ENCODE assay signal across 1 cellular context in the genomic region with DNA sequence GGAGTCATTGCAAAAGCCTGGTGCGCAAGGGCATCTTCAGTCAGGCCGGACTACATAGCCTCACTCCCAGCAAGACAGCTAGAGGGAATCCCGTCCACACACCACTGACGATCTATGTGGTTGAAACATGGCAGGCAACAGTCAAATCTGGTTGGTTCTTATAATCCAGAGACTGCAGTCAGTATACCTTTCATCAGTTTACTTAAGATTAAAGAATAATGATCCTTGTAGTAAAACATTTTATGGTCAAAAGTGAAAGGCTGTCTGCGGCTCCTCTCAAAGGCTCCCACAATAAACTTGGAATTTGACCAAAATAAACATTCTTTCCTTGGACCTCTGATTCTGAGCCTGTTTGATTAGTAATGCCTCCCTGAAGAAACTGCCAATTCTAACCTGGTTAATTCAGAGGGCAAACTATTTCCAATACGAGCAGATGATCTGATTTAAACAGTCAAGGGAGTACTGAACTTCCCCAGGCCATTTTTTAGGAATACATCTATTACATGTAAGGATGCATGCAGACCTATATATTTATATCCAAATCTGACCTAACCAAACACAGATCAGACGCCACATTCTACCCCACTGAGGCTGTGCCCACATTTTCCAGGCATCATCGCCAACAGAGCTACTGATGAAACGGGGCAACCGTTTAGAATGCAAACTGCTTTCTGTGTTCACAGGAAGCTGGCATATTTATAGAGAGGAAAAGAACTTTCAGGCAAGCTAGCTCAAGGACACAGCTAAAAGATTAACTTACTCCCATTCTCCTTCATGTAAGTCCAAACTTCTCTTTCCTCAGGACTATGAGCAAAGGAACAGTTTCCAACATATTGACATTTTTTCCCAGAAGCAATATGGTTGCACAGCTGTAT.
TF ChIP-seq lines count a peak whose summit lies in the region.

No MANE protein-coding gene starts in this region.

TF ChIP-seq in HepG2, 621 proteins besides CTCF, POLR2A, EP300 and RAD21 (continued from another document and continues in another):
- TF ChIP-seq, protein P1, sequence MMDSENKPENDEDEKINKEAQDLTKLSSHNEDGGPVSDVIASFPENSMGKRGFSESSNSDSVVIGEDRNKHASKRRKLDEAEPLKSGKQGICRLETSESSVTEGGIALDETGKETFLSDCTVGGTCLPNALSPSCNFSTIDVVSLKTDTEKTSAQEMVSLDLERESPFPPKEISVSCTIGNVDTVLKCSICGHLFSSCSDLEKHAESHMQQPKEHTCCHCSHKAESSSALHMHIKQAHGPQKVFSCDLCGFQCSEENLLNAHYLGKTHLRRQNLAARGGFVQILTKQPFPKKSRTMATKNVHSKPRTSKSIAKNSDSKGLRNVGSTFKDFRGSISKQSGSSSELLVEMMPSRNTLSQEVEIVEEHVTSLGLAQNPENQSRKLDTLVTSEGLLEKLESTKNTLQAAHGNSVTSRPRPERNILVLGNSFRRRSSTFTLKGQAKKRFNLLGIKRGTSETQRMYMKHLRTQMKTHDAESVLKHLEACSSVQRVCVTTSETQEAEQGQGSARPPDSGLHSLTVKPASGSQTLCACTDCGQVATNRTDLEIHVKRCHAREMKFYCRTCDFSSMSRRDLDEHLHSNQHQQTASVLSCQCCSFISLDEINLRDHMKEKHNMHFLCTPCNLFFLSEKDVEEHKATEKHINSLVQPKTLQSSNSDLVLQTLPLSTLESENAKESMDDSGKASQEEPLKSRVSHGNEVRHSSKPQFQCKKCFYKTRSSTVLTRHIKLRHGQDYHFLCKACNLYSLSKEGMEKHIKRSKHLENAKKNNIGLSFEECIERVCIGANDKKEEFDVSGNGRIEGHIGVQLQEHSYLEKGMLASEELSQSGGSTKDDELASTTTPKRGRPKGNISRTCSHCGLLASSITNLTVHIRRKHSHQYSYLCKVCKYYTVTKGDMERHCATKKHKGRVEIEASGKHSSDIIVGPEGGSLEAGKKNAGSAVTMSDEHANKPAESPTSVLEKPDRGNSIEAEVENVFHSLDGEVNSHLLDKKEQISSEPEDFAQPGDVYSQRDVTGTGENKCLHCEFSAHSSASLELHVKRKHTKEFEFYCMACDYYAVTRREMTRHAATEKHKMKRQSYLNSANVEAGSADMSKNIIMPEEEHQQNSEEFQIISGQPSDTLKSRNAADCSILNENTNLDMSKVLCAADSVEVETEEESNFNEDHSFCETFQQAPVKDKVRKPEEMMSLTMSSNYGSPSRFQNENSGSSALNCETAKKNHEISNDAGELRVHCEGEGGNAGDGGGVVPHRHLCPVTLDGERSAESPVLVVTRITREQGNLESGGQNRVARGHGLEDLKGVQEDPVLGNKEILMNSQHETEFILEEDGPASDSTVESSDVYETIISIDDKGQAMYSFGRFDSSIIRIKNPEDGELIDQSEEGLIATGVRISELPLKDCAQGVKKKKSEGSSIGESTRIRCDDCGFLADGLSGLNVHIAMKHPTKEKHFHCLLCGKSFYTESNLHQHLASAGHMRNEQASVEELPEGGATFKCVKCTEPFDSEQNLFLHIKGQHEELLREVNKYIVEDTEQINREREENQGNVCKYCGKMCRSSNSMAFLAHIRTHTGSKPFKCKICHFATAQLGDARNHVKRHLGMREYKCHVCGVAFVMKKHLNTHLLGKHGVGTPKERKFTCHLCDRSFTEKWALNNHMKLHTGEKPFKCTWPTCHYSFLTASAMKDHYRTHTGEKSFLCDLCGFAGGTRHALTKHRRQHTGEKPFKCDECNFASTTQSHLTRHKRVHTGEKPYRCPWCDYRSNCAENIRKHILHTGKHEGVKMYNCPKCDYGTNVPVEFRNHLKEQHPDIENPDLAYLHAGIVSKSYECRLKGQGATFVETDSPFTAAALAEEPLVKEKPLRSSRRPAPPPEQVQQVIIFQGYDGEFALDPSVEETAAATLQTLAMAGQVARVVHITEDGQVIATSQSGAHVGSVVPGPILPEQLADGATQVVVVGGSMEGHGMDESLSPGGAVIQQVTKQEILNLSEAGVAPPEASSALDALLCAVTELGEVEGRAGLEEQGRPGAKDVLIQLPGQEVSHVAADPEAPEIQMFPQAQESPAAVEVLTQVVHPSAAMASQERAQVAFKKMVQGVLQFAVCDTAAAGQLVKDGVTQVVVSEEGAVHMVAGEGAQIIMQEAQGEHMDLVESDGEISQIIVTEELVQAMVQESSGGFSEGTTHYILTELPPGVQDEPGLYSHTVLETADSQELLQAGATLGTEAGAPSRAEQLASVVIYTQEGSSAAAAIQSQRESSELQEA (CRISPR knock-in tag; IDR thresholded peaks at IDR 0.05; ENCODE audit: not compliant biosample characterization) = no peak
- TF ChIP-seq U2AF1 (optimal IDR thresholded peaks at IDR 0.05; ENCODE audit: low read depth, low read length) = no peak
- TF ChIP-seq NBN (conservative IDR thresholded peaks at IDR 0.05) = no peak
- no peak for TF ChIP-seq NR1H2 (CRISPR knock-in tag; IDR thresholded peaks at IDR 0.05; ENCODE audit: borderline replicate concordance, low read depth)
- TF ChIP-seq ZNF562 (CRISPR knock-in tag; IDR thresholded peaks at IDR 0.05; ENCODE audit: borderline replicate concordance) = no peak
- TF ChIP-seq SRSF9 (IDR thresholded peaks at IDR 0.05; ENCODE audit: borderline replicate concordance, insufficient read depth, low read depth, low read length, poor library complexity, severe bottlenecking) = no peak
- peak; percentile 67 for TF ChIP-seq SALL1 (CRISPR knock-in tag; IDR thresholded peaks at IDR 0.05)
- TF ChIP-seq, protein P2, sequence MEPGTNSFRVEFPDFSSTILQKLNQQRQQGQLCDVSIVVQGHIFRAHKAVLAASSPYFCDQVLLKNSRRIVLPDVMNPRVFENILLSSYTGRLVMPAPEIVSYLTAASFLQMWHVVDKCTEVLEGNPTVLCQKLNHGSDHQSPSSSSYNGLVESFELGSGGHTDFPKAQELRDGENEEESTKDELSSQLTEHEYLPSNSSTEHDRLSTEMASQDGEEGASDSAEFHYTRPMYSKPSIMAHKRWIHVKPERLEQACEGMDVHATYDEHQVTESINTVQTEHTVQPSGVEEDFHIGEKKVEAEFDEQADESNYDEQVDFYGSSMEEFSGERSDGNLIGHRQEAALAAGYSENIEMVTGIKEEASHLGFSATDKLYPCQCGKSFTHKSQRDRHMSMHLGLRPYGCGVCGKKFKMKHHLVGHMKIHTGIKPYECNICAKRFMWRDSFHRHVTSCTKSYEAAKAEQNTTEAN (CRISPR knock-in tag; conservative IDR thresholded peaks at IDR 0.05) = peak; percentile 37; the same call in 1 of the 2 replicates
- no peak for TF ChIP-seq RFX5 (IDR thresholded peaks at IDR 0.05; ENCODE audit: low read depth, low read length)
- TF ChIP-seq RBM22 (optimal IDR thresholded peaks at IDR 0.05; ENCODE audit: low read length) = no peak
- no peak; the same call in 1 of the 2 replicates for TF ChIP-seq ZNF841 (CRISPR knock-in tag; IDR thresholded peaks at IDR 0.05; ENCODE audit: borderline replicate concordance)
- no peak for TF ChIP-seq ZSCAN30 (CRISPR knock-in tag; IDR thresholded peaks at IDR 0.05)
- TF ChIP-seq MTA1 (CRISPR knock-in tag; IDR thresholded peaks at IDR 0.05; ENCODE audit: borderline replicate concordance) = no peak
- no peak for TF ChIP-seq ZNF232 (CRISPR knock-in tag; IDR thresholded peaks at IDR 0.05; ENCODE audit: borderline replicate concordance)
- TF ChIP-seq, protein P3, sequence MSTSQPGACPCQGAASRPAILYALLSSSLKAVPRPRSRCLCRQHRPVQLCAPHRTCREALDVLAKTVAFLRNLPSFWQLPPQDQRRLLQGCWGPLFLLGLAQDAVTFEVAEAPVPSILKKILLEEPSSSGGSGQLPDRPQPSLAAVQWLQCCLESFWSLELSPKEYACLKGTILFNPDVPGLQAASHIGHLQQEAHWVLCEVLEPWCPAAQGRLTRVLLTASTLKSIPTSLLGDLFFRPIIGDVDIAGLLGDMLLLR (CRISPR knock-in tag; IDR thresholded peaks at IDR 0.05) = no peak
- no peak for TF ChIP-seq MXD4 (CRISPR knock-in tag; IDR thresholded peaks at IDR 0.05)
- TF ChIP-seq TCF12 (IDR thresholded peaks at IDR 0.05) = no peak
- TF ChIP-seq TCF12 (CRISPR knock-in tag; IDR thresholded peaks at IDR 0.05) = no peak
- no peak for TF ChIP-seq SOX6 (IDR thresholded peaks at IDR 0.05)
- TF ChIP-seq SOX6 (CRISPR knock-in tag; IDR thresholded peaks at IDR 0.05) = peak; percentile 50; the same call in 1 of the 2 replicates
- TF ChIP-seq RXRB (CRISPR knock-in tag; IDR thresholded peaks at IDR 0.05; ENCODE audit: borderline replicate concordance) = peak; percentile 57; the same call in 1 of the 2 replicates
- no peak for TF ChIP-seq SALL2 (CRISPR knock-in tag; IDR thresholded peaks at IDR 0.05)
- no peak for TF ChIP-seq ZEB1 (IDR thresholded peaks at IDR 0.05; ENCODE audit: insufficient replicate concordance, low read depth)
- TF ChIP-seq, protein P4, sequence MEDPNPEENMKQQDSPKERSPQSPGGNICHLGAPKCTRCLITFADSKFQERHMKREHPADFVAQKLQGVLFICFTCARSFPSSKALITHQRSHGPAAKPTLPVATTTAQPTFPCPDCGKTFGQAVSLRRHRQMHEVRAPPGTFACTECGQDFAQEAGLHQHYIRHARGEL (CRISPR knock-in tag; IDR thresholded peaks at IDR 0.05) = no peak
- no peak for TF ChIP-seq TRIM24 (CRISPR knock-in tag; IDR thresholded peaks at IDR 0.05)
- TF ChIP-seq, protein P5, sequence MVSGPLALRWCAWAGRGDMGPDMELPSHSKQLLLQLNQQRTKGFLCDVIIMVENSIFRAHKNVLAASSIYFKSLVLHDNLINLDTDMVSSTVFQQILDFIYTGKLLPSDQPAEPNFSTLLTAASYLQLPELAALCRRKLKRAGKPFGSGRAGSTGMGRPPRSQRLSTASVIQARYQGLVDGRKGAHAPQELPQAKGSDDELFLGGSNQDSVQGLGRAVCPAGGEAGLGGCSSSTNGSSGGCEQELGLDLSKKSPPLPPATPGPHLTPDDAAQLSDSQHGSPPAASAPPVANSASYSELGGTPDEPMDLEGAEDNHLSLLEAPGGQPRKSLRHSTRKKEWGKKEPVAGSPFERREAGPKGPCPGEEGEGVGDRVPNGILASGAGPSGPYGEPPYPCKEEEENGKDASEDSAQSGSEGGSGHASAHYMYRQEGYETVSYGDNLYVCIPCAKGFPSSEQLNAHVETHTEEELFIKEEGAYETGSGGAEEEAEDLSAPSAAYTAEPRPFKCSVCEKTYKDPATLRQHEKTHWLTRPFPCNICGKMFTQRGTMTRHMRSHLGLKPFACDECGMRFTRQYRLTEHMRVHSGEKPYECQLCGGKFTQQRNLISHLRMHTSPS (CRISPR knock-in tag; IDR thresholded peaks at IDR 0.05; ENCODE audit: low read depth) = peak; percentile 91
- TF ChIP-seq RFX3 (CRISPR knock-in tag; IDR thresholded peaks at IDR 0.05) = no peak
- TF ChIP-seq ZNF652 (CRISPR knock-in tag; IDR thresholded peaks at IDR 0.05; ENCODE audit: borderline replicate concordance, low read depth) = no peak; the same call in 1 of the 2 replicates
- no peak for TF ChIP-seq KLF9 (CRISPR knock-in tag; IDR thresholded peaks at IDR 0.05; ENCODE audit: low read depth)
- TF ChIP-seq SP140L (CRISPR knock-in tag; IDR thresholded peaks at IDR 0.05; ENCODE audit: borderline replicate concordance) = 0 out of 2 replicates have a peak, but pooled peaks have one; percentile 32
- 0 out of 2 replicates have a peak, but pooled peaks have one; percentile 1 for TF ChIP-seq ZNF350 (CRISPR knock-in tag; IDR thresholded peaks at IDR 0.05; ENCODE audit: borderline replicate concordance, low read depth)
- TF ChIP-seq ZNF264 (CRISPR knock-in tag; IDR thresholded peaks at IDR 0.05) = peak; percentile 69; the same call in 1 of the 2 replicates
- no peak for TF ChIP-seq ZNF766 (CRISPR knock-in tag; IDR thresholded peaks at IDR 0.05; ENCODE audit: borderline replicate concordance)
- no peak for TF ChIP-seq ZNF484 (CRISPR knock-in tag; IDR thresholded peaks at IDR 0.05; ENCODE audit: borderline replicate concordance, low read depth)
- TF ChIP-seq ZNF614 (CRISPR knock-in tag; IDR thresholded peaks at IDR 0.05; ENCODE audit: borderline replicate concordance) = no peak
- TF ChIP-seq, protein P6, sequence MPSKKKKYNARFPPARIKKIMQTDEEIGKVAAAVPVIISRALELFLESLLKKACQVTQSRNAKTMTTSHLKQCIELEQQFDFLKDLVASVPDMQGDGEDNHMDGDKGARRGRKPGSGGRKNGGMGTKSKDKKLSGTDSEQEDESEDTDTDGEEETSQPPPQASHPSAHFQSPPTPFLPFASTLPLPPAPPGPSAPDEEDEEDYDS (CRISPR knock-in tag; IDR thresholded peaks at IDR 0.05) = peak; percentile 57; the same call in 1 of the 2 replicates
- TF ChIP-seq, protein P7, sequence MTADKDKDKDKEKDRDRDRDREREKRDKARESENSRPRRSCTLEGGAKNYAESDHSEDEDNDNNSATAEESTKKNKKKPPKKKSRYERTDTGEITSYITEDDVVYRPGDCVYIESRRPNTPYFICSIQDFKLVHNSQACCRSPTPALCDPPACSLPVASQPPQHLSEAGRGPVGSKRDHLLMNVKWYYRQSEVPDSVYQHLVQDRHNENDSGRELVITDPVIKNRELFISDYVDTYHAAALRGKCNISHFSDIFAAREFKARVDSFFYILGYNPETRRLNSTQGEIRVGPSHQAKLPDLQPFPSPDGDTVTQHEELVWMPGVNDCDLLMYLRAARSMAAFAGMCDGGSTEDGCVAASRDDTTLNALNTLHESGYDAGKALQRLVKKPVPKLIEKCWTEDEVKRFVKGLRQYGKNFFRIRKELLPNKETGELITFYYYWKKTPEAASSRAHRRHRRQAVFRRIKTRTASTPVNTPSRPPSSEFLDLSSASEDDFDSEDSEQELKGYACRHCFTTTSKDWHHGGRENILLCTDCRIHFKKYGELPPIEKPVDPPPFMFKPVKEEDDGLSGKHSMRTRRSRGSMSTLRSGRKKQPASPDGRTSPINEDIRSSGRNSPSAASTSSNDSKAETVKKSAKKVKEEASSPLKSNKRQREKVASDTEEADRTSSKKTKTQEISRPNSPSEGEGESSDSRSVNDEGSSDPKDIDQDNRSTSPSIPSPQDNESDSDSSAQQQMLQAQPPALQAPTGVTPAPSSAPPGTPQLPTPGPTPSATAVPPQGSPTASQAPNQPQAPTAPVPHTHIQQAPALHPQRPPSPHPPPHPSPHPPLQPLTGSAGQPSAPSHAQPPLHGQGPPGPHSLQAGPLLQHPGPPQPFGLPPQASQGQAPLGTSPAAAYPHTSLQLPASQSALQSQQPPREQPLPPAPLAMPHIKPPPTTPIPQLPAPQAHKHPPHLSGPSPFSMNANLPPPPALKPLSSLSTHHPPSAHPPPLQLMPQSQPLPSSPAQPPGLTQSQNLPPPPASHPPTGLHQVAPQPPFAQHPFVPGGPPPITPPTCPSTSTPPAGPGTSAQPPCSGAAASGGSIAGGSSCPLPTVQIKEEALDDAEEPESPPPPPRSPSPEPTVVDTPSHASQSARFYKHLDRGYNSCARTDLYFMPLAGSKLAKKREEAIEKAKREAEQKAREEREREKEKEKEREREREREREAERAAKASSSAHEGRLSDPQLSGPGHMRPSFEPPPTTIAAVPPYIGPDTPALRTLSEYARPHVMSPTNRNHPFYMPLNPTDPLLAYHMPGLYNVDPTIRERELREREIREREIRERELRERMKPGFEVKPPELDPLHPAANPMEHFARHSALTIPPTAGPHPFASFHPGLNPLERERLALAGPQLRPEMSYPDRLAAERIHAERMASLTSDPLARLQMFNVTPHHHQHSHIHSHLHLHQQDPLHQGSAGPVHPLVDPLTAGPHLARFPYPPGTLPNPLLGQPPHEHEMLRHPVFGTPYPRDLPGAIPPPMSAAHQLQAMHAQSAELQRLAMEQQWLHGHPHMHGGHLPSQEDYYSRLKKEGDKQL (CRISPR knock-in tag; IDR thresholded peaks at IDR 0.05; ENCODE audit: low read depth) = no peak
- no peak; the same call in 1 of the 2 replicates for TF ChIP-seq ELF4 (CRISPR knock-in tag; IDR thresholded peaks at IDR 0.05; ENCODE audit: borderline replicate concordance)
- no peak; the same call in 1 of the 2 replicates for TF ChIP-seq SPEN (CRISPR knock-in tag; IDR thresholded peaks at IDR 0.05; ENCODE audit: low read depth)
- TF ChIP-seq ZNF773 (CRISPR knock-in tag; IDR thresholded peaks at IDR 0.05; ENCODE audit: borderline replicate concordance) = no peak
- TF ChIP-seq JARID2 (CRISPR knock-in tag; IDR thresholded peaks at IDR 0.05; ENCODE audit: insufficient replicate concordance) = no peak
- TF ChIP-seq MBNL3 (CRISPR knock-in tag; conservative IDR thresholded peaks at IDR 0.05) = no peak
- TF ChIP-seq ZNF329 (CRISPR knock-in tag; IDR thresholded peaks at IDR 0.05; ENCODE audit: low read depth) = no peak
- no peak for TF ChIP-seq ATM (IDR thresholded peaks at IDR 0.05; ENCODE audit: borderline replicate concordance)
